Comparison of ENCODE assay signal across 2 cellular contexts in genomic region chr12:53344824-53345485, GRCh38.
A peak's percentile ranks its signal among the peaks of the same experiment; 100 is the strongest.
TF ChIP-seq lines count a peak whose summit lies in the region.

No MANE protein-coding gene starts in this region.

TF ChIP-seq in GM12891, 5 proteins besides CTCF, POLR2A, EP300 and RAD21:
- TF ChIP-seq SPI1 (IDR thresholded peaks at IDR 0.05; ENCODE audit: low read depth, low read length) (no peak), POLR2AphosphoS5 (IDR thresholded peaks at IDR 0.05; ENCODE audit: low read depth, low read length) (no peak), POU2F2 (IDR thresholded peaks at IDR 0.05; ENCODE audit: low read depth, low read length) (no peak), TAF1 (IDR thresholded peaks at IDR 0.05; ENCODE audit: low read depth, low read length) (no peak), PAX5 (IDR thresholded peaks at IDR 0.05; ENCODE audit: insufficient read depth, low read length, severe bottlenecking) (no peak)

TF ChIP-seq in PFSK-1, 5 proteins besides CTCF, POLR2A, EP300 and RAD21:
- no peak for TF ChIP-seq REST (IDR thresholded peaks at IDR 0.05; ENCODE audit: insufficient read depth in 1 of 2, low read depth in 2 of 2, low read length in 2 of 2)
- no peak for TF ChIP-seq SIN3A (IDR thresholded peaks at IDR 0.05; ENCODE audit: borderline replicate concordance, insufficient read depth, low read length)
- no peak for TF ChIP-seq POLR2AphosphoS5 (IDR thresholded peaks at IDR 0.05; ENCODE audit: low read depth, low read length)
- TF ChIP-seq FOXP2 (optimal IDR thresholded peaks at IDR 0.05; ENCODE audit: borderline replicate concordance, extremely low read depth, extremely low read length, insufficient read depth), result peak; percentile 22
- no peak for TF ChIP-seq TAF1 (IDR thresholded peaks at IDR 0.05; ENCODE audit: borderline replicate concordance, insufficient read depth, low read length)
